32 cellular contexts compared by ENCODE assay signal in the genomic region with DNA sequence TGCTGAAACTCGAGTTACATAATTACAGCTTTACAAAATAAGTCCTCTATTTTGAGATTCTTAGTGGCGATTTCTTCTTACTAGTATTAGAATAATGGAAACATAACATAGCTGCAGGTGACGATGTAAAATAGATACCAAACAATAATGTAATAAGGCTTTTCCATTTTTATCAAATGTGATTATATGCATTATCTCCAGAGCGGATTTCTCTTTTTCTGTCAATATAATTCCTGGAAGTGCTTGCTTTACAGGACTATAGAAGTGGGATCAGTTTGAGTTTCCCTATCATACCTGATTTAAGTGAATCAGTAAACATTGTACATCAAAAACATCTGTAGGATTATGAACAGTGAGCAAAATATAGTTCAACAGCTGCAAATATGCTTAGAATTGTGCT.
"Had no signal": no experiment of that assay in that cellular context is flagged by ENCODE, and none has a peak within 500 bp of the region (broad histone marks: within the 10 kb centered on the region; RNA-seq: fewer than 3 reads in every experiment).

No MANE protein-coding gene starts in this region.

- H3K36me3 Mint-ChIP-seq: activated CD8-positive, alpha-beta memory T cell treated with anti-CD3 and anti-CD28 coated beads, Interleukin-2, amount 10 ng/mL, durations not matched to agents 7 days and 5 days; activated naive CD4-positive, alpha-beta T cell treated with anti-CD3 and anti-CD28 coated beads, Interleukin-2, amount 10 ng/mL, durations not matched to agents 7 days and 5 days; activated naive CD4-positive, alpha-beta T cell treated with anti-CD3 and anti-CD28 coated beads, Interleukin-2, amount 50 U/mL, for 24 hours; activated naive CD8-positive, alpha-beta T cell; activated naive CD8-positive, alpha-beta T cell treated with anti-CD3 and anti-CD28 coated beads, Interleukin-2, amount 10 ng/mL, durations not matched to agents 7 days and 5 days; brain had no signal

- DNase-seq: activated B cell treated with CpG ODN at 0.5 μM for 24 hours; activated CD4-positive, alpha-beta memory T cell treated with anti-CD3 and anti-CD28 coated beads, Interleukin-2, amount 10 ng/mL, durations not matched to agents 7 days and 5 days; activated CD4-positive, alpha-beta T cell treated with anti-CD3 and anti-CD28 coated beads for 4 hours; activated CD4-positive, alpha-beta T cell treated with anti-CD3 and anti-CD28 coated beads, Interleukin-2, amount 10 ng/mL, durations not matched to agents 24 days and 14 days; activated CD4-positive, alpha-beta T cell treated with anti-CD3 and anti-CD28 coated beads, Interleukin-2, amount 50 U/mL, for 48 hours; activated CD4-positive, CD25-positive, alpha-beta regulatory T cell treated with anti-CD3 and anti-CD28 coated beads, Interleukin-2, amount 50 U/mL, for 72 hours; activated CD8-positive, alpha-beta memory T cell treated with anti-CD3 and anti-CD28 coated beads for 24 hours; activated CD8-positive, alpha-beta memory T cell treated with anti-CD3 and anti-CD28 coated beads, Interleukin-2, amount 10 ng/mL, durations not matched to agents 7 days and 5 days; activated CD8-positive, alpha-beta memory T cell treated with anti-CD3 and anti-CD28 coated beads, Interleukin-2, amount 50 U/mL, for 48 hours; activated CD8-positive, alpha-beta T cell treated with anti-CD3 and anti-CD28 coated beads, Interleukin-2, amount 10 ng/mL, durations not matched to agents 7 days and 5 days; activated effector memory CD4-positive, alpha-beta T cell treated with Interleukin-2 at 50 U/mL for 16 hours; activated gamma-delta T cell; activated naive CD4-positive, alpha-beta T cell treated with anti-CD3 and anti-CD28 coated beads, Interleukin-2, amount 10 ng/mL, durations not matched to agents 7 days and 5 days; activated naive CD4-positive, alpha-beta T cell treated with Interleukin-2 at 50 U/mL for 16 hours; activated naive CD8-positive, alpha-beta T cell treated with anti-CD3 and anti-CD28 coated beads, Interleukin-2, amount 10 ng/mL, durations not matched to agents 7 days and 5 days; activated naive CD8-positive, alpha-beta T cell treated with anti-CD3 and anti-CD28 coated beads, Interleukin-2, amount 50 U/mL, for 24 hours; activated T-cell treated with anti-CD3 and anti-CD28 coated beads, Interleukin-2, amount 50 U/mL, for 24 hours; activated T-cell treated with anti-CD3 and anti-CD28 coated beads, Interleukin-2, amount 50 U/mL, for 48 hours; amygdala; anterior cingulate cortex; caudate nucleus; cerebellar nuclear complex; T-helper 1 cell; T-helper 2 cell; T-helper 9 cell had no signal

- H3K4me1 Mint-ChIP-seq: activated CD4-positive, alpha-beta memory T cell treated with anti-CD3 and anti-CD28 coated beads, Interleukin-2, amount 10 ng/mL, durations not matched to agents 7 days and 5 days; activated CD4-positive, alpha-beta T cell treated with anti-CD3 and anti-CD28 coated beads, Interleukin-2, amount 10 ng/mL, durations not matched to agents 24 days and 14 days; activated CD8-positive, alpha-beta memory T cell treated with anti-CD3 and anti-CD28 coated beads, Interleukin-2, amount 10 ng/mL, durations not matched to agents 7 days and 5 days; activated naive CD4-positive, alpha-beta T cell treated with anti-CD3 and anti-CD28 coated beads, Interleukin-2, amount 10 ng/mL, durations not matched to agents 7 days and 5 days; activated naive CD4-positive, alpha-beta T cell treated with anti-CD3 and anti-CD28 coated beads, Interleukin-2, amount 50 U/mL, for 24 hours; activated naive CD8-positive, alpha-beta T cell treated with anti-CD3 and anti-CD28 coated beads, Interleukin-2, amount 10 ng/mL, durations not matched to agents 7 days and 5 days; activated naive CD8-positive, alpha-beta T cell treated with anti-CD3 and anti-CD28 coated beads, Interleukin-2, amount 50 U/mL, for 24 hours; central memory CD8-positive, alpha-beta T cell had no signal

- H3K9me3 Mint-ChIP-seq: activated B cell treated with CpG ODN at 0.5 μM for 24 hours; activated CD4-positive, alpha-beta memory T cell treated with anti-CD3 and anti-CD28 coated beads, Interleukin-2, amount 10 ng/mL, durations not matched to agents 7 days and 5 days; activated CD4-positive, alpha-beta T cell treated with anti-CD3 and anti-CD28 coated beads, Interleukin-2, amount 10 ng/mL, durations not matched to agents 24 days and 14 days; activated naive CD4-positive, alpha-beta T cell treated with anti-CD3 and anti-CD28 coated beads, Interleukin-2, amount 10 ng/mL, durations not matched to agents 7 days and 5 days; activated naive CD4-positive, alpha-beta T cell treated with anti-CD3 and anti-CD28 coated beads, Interleukin-2, amount 50 U/mL, for 24 hours; activated naive CD8-positive, alpha-beta T cell treated with anti-CD3 and anti-CD28 coated beads, Interleukin-2, amount 10 ng/mL, durations not matched to agents 7 days and 5 days; activated naive CD8-positive, alpha-beta T cell treated with anti-CD3 and anti-CD28 coated beads, Interleukin-2, amount 50 U/mL, for 24 hours; activated T-helper 2 cell treated with anti-CD3 and anti-CD28 coated beads, Interferon-gamma antibody, Interleukin-2, Interleukin-4, amounts not matched to agents 10 μg/mL and 5 μg/mL and 100 μg/mL, durations not matched to agents 14 hours and 24 hours and 36 hours; T-helper 1 cell treated with Interleukin-12 subunit alpha and Interleukin-12 subunit beta and Interleukin-4 antibody, amounts not matched to agents 30 μg/mL and 1 μg/mL, for 36 hours; T-helper 2 cell treated with Interferon-gamma antibody and Interleukin-4, amounts not matched to agents 5 μg/mL and 100 μg/mL, for 36 hours had no signal

- H3K27ac Mint-ChIP-seq: activated B cell treated with CpG ODN at 0.5 μM for 24 hours; activated CD4-positive, alpha-beta memory T cell treated with anti-CD3 and anti-CD28 coated beads, Interleukin-2, amount 10 ng/mL, durations not matched to agents 7 days and 5 days; activated CD4-positive, alpha-beta T cell treated with anti-CD3 and anti-CD28 coated beads, Interleukin-2, amount 10 ng/mL, durations not matched to agents 24 days and 14 days; activated CD8-positive, alpha-beta memory T cell treated with anti-CD3 and anti-CD28 coated beads, Interleukin-2, amount 10 ng/mL, durations not matched to agents 7 days and 5 days; activated CD8-positive, alpha-beta T cell treated with anti-CD3 and anti-CD28 coated beads, Interleukin-2, amount 10 ng/mL, durations not matched to agents 7 days and 5 days; activated naive CD4-positive, alpha-beta T cell treated with anti-CD3 and anti-CD28 coated beads, Interleukin-2, amount 10 ng/mL, durations not matched to agents 7 days and 5 days; activated naive CD4-positive, alpha-beta T cell treated with anti-CD3 and anti-CD28 coated beads, Interleukin-2, amount 50 U/mL, for 24 hours; activated naive CD8-positive, alpha-beta T cell; activated naive CD8-positive, alpha-beta T cell treated with anti-CD3 and anti-CD28 coated beads, Interleukin-2, amount 10 ng/mL, durations not matched to agents 7 days and 5 days; activated naive CD8-positive, alpha-beta T cell treated with anti-CD3 and anti-CD28 coated beads, Interleukin-2, amount 50 U/mL, for 24 hours; activated T-cell treated with anti-CD3 and anti-CD28 coated beads, Interleukin-2, amount 50 U/mL, for 24 hours; activated T-helper 2 cell treated with anti-CD3 and anti-CD28 coated beads, Interferon-gamma antibody, Interleukin-2, Interleukin-4, amounts not matched to agents 10 μg/mL and 5 μg/mL and 100 μg/mL, durations not matched to agents 14 hours and 24 hours and 36 hours; brain; T-helper 1 cell treated with Interleukin-12 subunit alpha and Interleukin-12 subunit beta and Interleukin-4 antibody, amounts not matched to agents 30 μg/mL and 1 μg/mL, for 36 hours; T-helper 2 cell treated with Interferon-gamma antibody and Interleukin-4, amounts not matched to agents 5 μg/mL and 100 μg/mL, for 36 hours had no signal

- H3K4me3 Mint-ChIP-seq: activated B cell treated with CpG ODN at 0.5 μM for 24 hours; activated CD4-positive, alpha-beta memory T cell treated with anti-CD3 and anti-CD28 coated beads, Interleukin-2, amount 10 ng/mL, durations not matched to agents 7 days and 5 days; activated CD4-positive, alpha-beta T cell treated with anti-CD3 and anti-CD28 coated beads, Interleukin-2, amount 10 ng/mL, durations not matched to agents 24 days and 14 days; activated CD8-positive, alpha-beta memory T cell treated with anti-CD3 and anti-CD28 coated beads, Interleukin-2, amount 10 ng/mL, durations not matched to agents 7 days and 5 days; activated CD8-positive, alpha-beta T cell treated with anti-CD3 and anti-CD28 coated beads, Interleukin-2, amount 10 ng/mL, durations not matched to agents 7 days and 5 days; activated naive CD4-positive, alpha-beta T cell treated with anti-CD3 and anti-CD28 coated beads, Interleukin-2, amount 10 ng/mL, durations not matched to agents 7 days and 5 days; activated naive CD4-positive, alpha-beta T cell treated with anti-CD3 and anti-CD28 coated beads, Interleukin-2, amount 50 U/mL, for 24 hours; activated naive CD8-positive, alpha-beta T cell; activated naive CD8-positive, alpha-beta T cell treated with anti-CD3 and anti-CD28 coated beads, Interleukin-2, amount 10 ng/mL, durations not matched to agents 7 days and 5 days; activated naive CD8-positive, alpha-beta T cell treated with anti-CD3 and anti-CD28 coated beads, Interleukin-2, amount 50 U/mL, for 24 hours; activated T-cell treated with anti-CD3 and anti-CD28 coated beads, Interleukin-2, amount 50 U/mL, for 24 hours; brain; central memory CD8-positive, alpha-beta T cell; T-helper 1 cell treated with Interleukin-12 subunit alpha and Interleukin-12 subunit beta and Interleukin-4 antibody, amounts not matched to agents 30 μg/mL and 1 μg/mL, for 36 hours; T-helper 2 cell treated with Interferon-gamma antibody and Interleukin-4, amounts not matched to agents 5 μg/mL and 100 μg/mL, for 36 hours had no signal

- H3K27me3 Mint-ChIP-seq: activated B cell treated with CpG ODN at 0.5 μM for 24 hours; activated CD4-positive, alpha-beta memory T cell treated with anti-CD3 and anti-CD28 coated beads, Interleukin-2, amount 10 ng/mL, durations not matched to agents 7 days and 5 days; activated CD4-positive, alpha-beta T cell treated with anti-CD3 and anti-CD28 coated beads, Interleukin-2, amount 10 ng/mL, durations not matched to agents 24 days and 14 days; activated CD8-positive, alpha-beta memory T cell treated with anti-CD3 and anti-CD28 coated beads, Interleukin-2, amount 10 ng/mL, durations not matched to agents 7 days and 5 days; activated naive CD4-positive, alpha-beta T cell treated with anti-CD3 and anti-CD28 coated beads, Interleukin-2, amount 10 ng/mL, durations not matched to agents 7 days and 5 days; activated naive CD4-positive, alpha-beta T cell treated with anti-CD3 and anti-CD28 coated beads, Interleukin-2, amount 50 U/mL, for 24 hours; activated naive CD8-positive, alpha-beta T cell; activated naive CD8-positive, alpha-beta T cell treated with anti-CD3 and anti-CD28 coated beads, Interleukin-2, amount 10 ng/mL, durations not matched to agents 7 days and 5 days; activated naive CD8-positive, alpha-beta T cell treated with anti-CD3 and anti-CD28 coated beads, Interleukin-2, amount 50 U/mL, for 24 hours; activated T-cell treated with anti-CD3 and anti-CD28 coated beads, Interleukin-2, amount 50 U/mL, for 24 hours; brain; central memory CD8-positive, alpha-beta T cell had no signal

- ATAC-seq: activated CD8-positive, alpha-beta memory T cell treated with anti-CD3 and anti-CD28 coated beads, Interleukin-2, amount 10 ng/mL, durations not matched to agents 7 days and 5 days; activated CD8-positive, alpha-beta T cell treated with anti-CD3 and anti-CD28 coated beads, Interleukin-2, amount 10 ng/mL, durations not matched to agents 7 days and 5 days; activated naive CD8-positive, alpha-beta T cell treated with anti-CD3 and anti-CD28 coated beads, Interleukin-2, amount 50 U/mL, for 24 hours had no signal
